1 cellular context compared by ENCODE assay signal in genomic region chr1:7581754-7582264, GRCh38.
TF ChIP-seq lines count a peak whose summit lies in the region.

No MANE protein-coding gene starts in this region.

TF ChIP-seq in SK-N-SH treated with all-trans-retinoic acid at 6 μM for 48 hours, 23 proteins besides CTCF, POLR2A, EP300 and RAD21 (continued from another document):
- TF ChIP-seq OSR1 (CRISPR knock-in tag; IDR thresholded peaks at IDR 0.05), result no peak
- no peak for TF ChIP-seq CSDC2 (CRISPR knock-in tag; IDR thresholded peaks at IDR 0.05)
- TF ChIP-seq TOX (CRISPR knock-in tag; IDR thresholded peaks at IDR 0.05; ENCODE audit: borderline replicate concordance), result no peak
- no peak for TF ChIP-seq CREB5 (CRISPR knock-in tag; IDR thresholded peaks at IDR 0.05; ENCODE audit: low read depth)
- no peak for TF ChIP-seq BACH2 (CRISPR knock-in tag; IDR thresholded peaks at IDR 0.05; ENCODE audit: borderline replicate concordance)
- TF ChIP-seq ZFP30 (CRISPR knock-in tag; IDR thresholded peaks at IDR 0.05), result no peak
